ENCODE assay signal across 11 cellular contexts in the genomic region with DNA sequence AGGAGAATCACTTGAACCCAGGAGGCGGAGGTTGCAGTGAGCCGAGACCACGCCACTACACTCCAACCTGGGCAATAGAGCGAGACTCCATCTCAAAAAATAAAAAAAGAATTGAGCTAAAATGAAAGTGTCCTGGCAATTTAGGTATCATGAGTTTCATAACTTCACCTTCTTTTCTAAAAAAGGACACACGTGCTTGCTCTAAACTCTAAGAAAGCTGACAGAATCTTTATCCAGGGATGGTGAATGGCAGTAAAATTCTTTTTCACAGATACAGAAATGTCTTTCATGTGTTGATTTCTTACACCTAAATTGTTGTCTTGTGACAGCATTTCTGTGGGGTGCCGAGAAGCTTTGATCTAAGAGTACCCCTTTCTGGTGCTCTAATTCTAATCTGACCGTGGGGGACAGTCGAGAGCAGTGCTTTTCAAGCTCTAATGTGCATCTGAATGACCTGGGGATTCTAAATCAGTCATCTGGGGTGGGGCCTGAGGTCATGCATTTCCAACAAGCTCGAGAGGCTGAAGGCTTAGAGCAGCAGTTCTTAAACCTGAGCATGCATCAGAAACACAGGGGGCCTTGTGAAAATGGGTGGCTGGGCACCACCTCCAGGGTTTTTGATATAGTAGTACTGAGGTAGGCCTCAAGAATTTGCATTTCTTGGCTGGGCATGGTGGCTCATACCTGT. TPM values are rescaled to one million over a fixed set of nuclear protein-coding genes. Genes with fewer than 3 reads are reported as not detected.
DNase-seq lines count a peak whose midpoint lies in the region; ATAC-seq, FAIRE-seq and TF ChIP-seq lines count a peak whose summit lies in the region.
"Had no signal": no experiment of that assay in that cellular context is flagged by ENCODE, and none has a peak within 500 bp of the region (broad histone marks: within the 10 kb centered on the region; RNA-seq: fewer than 3 reads in every experiment).

No MANE protein-coding gene starts in this region.

- H3K27me3 ChIP-seq in K562 (ENCODE audit: control insufficient read depth in 2 of 2, insufficient read depth in 2 of 2, low read length in 2 of 2) (peaks cover 4 to 17% of the 10 kb centered on the region in 2 experiments; a peak in 4 of 5 replicates), MG63 (no peaks in the 10 kb centered on the region), upper lobe of left lung (no peaks in the 10 kb centered on the region)

- H2AFZ ChIP-seq in K562 (ENCODE audit: low read depth, low read length): no peak overlapping the region

- DNase-seq in K562 (ENCODE audit: extremely low read depth in 1 of 4, low spot score in 3 of 4) (peak in 1 of 4 experiments; percentile 16), NCI-H526 (lab: John Stamatoyannopoulos, UW) (no peak), MG63 (no peak), upper lobe of left lung (no peak), mesenteric fat pad (ENCODE audit: low spot score) (no peak)
- DNase-seq: NCI-H1417 treated with DMSO at 0.1 percent for 48 hours, SK-N-SH had no signal

- H3K4me2 ChIP-seq in K562 (ENCODE audit: insufficient read depth, low read length): no peak overlapping the region
- H3K4me2 ChIP-seq: SK-N-SH had no signal

- WGBS in K562 (ENCODE audit: insufficient coverage, low coverage, missing lambda C conversion rate): 61% methylated on average over 9 of the region's 9 CpGs
- 91 to 94% methylated on average over 9 of the region's 9 CpGs for WGBS in upper lobe of left lung, 2 donors

- H3K4me3 ChIP-seq in K562 (no peak overlapping the region), MG63 (no peak overlapping the region), upper lobe of left lung (no peak overlapping the region)
- H3K4me3 ChIP-seq: thoracic aorta had no signal

- no peak for TF ChIP-seq POLR2A in K562 (conservative IDR thresholded peaks at IDR 0.05)
- no peak for TF ChIP-seq POLR2A in upper lobe of left lung (IDR thresholded peaks at IDR 0.05)

- no peak for TF ChIP-seq RAD21 in K562 (CRISPR knock-in tag; conservative IDR thresholded peaks at IDR 0.05 in 1 of 2, IDR thresholded peaks at IDR 0.05 in 1 of 2)

- no peaks in the 10 kb centered on the region for H4K20me1 ChIP-seq in K562 (replicated peaks; ENCODE audit: control insufficient read depth, insufficient read depth, low read length)

- no peaks in the 10 kb centered on the region for H3K79me2 ChIP-seq in K562 (ENCODE audit: control insufficient read depth, insufficient read depth, low read length)

- TF ChIP-seq CTCF in K562 (IDR thresholded peaks at IDR 0.05 in 2 of 3, conservative IDR thresholded peaks at IDR 0.05 in 1 of 3; ENCODE audit: insufficient read depth in 2 of 3, low read depth in 1 of 3, low read length in 3 of 3): no peak; a peak in 1 of 6 replicates
- no peak for TF ChIP-seq CTCF in upper lobe of left lung (IDR thresholded peaks at IDR 0.05)

- POLR2A ChIA-PET in K562 (lab: Yijun Ruan, JAX): no interaction called here

- peak; percentile 34 for ATAC-seq in GM18499 (IDR thresholded peaks at IDR 0.05; ENCODE audit: insufficient read depth, unreplicated experiment)
- peak; percentile 41 for ATAC-seq in GM21423 (IDR thresholded peaks at IDR 0.05; ENCODE audit: unreplicated experiment)
- ATAC-seq in HG03097 (IDR thresholded peaks at IDR 0.05; ENCODE audit: low FRiP score, unreplicated experiment): peak; percentile 44
- peak; percentile 60 for ATAC-seq in K562
- no peak for ATAC-seq in upper lobe of left lung (ENCODE audit: low FRiP score in 2 of 2)

- no peak for FAIRE-seq in K562 (lab: Jason Lieb, UNC)

- no peak overlapping the region for H3K27ac ChIP-seq in K562 (ENCODE audit: extremely low read depth, low read depth, low read length)
- H3K27ac ChIP-seq in upper lobe of left lung: no peak overlapping the region
- H3K27ac ChIP-seq: thoracic aorta had no signal

- in situ Hi-C loops in K562 (cut with MboI): no loop called here

- intact Hi-C loops in K562 (cut with micrococcal nuclease): no loop called here

- H3K9ac ChIP-seq in K562 (ENCODE audit: insufficient read depth in 1 of 2, low read depth in 2 of 2, low read length in 2 of 2): no peak overlapping the region
- H3K9ac ChIP-seq: SK-N-SH had no signal

- CTCF ChIA-PET in K562 (lab: Yijun Ruan, JAX; ENCODE audit: low intra/inter-chr PET ratio): no interaction called here

- H3K9me3 ChIP-seq in K562 (replicated peaks; ENCODE audit: control insufficient read depth, insufficient read depth, low read depth, low read length) (no peaks in the 10 kb centered on the region), MG63 (no peaks in the 10 kb centered on the region), upper lobe of left lung (no peaks in the 10 kb centered on the region)
- H3K9me3 ChIP-seq: SK-N-SH, thoracic aorta had no signal

- TF ChIP-seq EP300 in K562 (IDR thresholded peaks at IDR 0.05; ENCODE audit: low read length): no peak
- no peak for TF ChIP-seq EP300 in upper lobe of left lung (IDR thresholded peaks at IDR 0.05)

- H3K9me1 ChIP-seq in K562 (ENCODE audit: control insufficient read depth, insufficient read depth, low read length): no peaks in the 10 kb centered on the region

- no peaks in the 10 kb centered on the region for H3K4me1 ChIP-seq in K562 (replicated peaks in 1 of 2; ENCODE audit: control insufficient read depth in 2 of 2, insufficient read depth in 2 of 2, low read length in 2 of 2)
- H3K4me1 ChIP-seq in upper lobe of left lung: no peaks in the 10 kb centered on the region

- H3K36me3 ChIP-seq in K562 (ENCODE audit: control insufficient read depth, insufficient read depth, low read length) (no peaks in the 10 kb centered on the region), MG63 (no peaks in the 10 kb centered on the region), upper lobe of left lung (no peaks in the 10 kb centered on the region)
- H3K36me3 ChIP-seq: thoracic aorta had no signal

- no TSS peak for BruUV-seq in K562 (replicated peaks; lab: Mats Ljungman, UMichigan)

TF ChIP-seq in K562, 482 proteins besides CTCF, POLR2A, EP300 and RAD21 (continues in another document):
- TF ChIP-seq, protein P1, sequence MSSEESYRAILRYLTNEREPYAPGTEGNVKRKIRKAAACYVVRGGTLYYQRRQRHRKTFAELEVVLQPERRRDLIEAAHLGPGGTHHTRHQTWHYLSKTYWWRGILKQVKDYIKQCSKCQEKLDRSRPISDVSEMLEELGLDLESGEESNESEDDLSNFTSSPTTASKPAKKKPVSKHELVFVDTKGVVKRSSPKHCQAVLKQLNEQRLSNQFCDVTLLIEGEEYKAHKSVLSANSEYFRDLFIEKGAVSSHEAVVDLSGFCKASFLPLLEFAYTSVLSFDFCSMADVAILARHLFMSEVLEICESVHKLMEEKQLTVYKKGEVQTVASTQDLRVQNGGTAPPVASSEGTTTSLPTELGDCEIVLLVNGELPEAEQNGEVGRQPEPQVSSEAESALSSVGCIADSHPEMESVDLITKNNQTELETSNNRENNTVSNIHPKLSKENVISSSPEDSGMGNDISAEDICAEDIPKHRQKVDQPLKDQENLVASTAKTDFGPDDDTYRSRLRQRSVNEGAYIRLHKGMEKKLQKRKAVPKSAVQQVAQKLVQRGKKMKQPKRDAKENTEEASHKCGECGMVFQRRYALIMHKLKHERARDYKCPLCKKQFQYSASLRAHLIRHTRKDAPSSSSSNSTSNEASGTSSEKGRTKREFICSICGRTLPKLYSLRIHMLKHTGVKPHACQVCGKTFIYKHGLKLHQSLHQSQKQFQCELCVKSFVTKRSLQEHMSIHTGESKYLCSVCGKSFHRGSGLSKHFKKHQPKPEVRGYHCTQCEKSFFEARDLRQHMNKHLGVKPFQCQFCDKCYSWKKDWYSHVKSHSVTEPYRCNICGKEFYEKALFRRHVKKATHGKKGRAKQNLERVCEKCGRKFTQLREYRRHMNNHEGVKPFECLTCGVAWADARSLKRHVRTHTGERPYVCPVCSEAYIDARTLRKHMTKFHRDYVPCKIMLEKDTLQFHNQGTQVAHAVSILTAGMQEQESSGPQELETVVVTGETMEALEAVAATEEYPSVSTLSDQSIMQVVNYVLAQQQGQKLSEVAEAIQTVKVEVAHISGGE (CRISPR knock-in tag; IDR thresholded peaks at IDR 0.05): no peak
- no peak for TF ChIP-seq MIER1 (IDR thresholded peaks at IDR 0.05; ENCODE audit: low read depth)
- TF ChIP-seq GABPB1 (CRISPR knock-in tag; IDR thresholded peaks at IDR 0.05): no peak
- no peak for TF ChIP-seq SREBF1 (IDR thresholded peaks at IDR 0.05; ENCODE audit: borderline replicate concordance, low read depth, low read length)
- TF ChIP-seq TBL1XR1 (IDR thresholded peaks at IDR 0.05; ENCODE audit: low read length in 2 of 2): no peak
- TF ChIP-seq FOXK1 (CRISPR knock-in tag; IDR thresholded peaks at IDR 0.05; ENCODE audit: borderline replicate concordance): no peak
- TF ChIP-seq NFIX (CRISPR knock-in tag; IDR thresholded peaks at IDR 0.05; ENCODE audit: low read depth): no peak

RNA-seq across cellular contexts. Expression of a gene that starts 42.1 kb away (rescaled TPM):
- 15.4 and 39.4 TPM in 2 replicates for total RNA-seq in K562 (2011; cell fraction: chromatin; rRNA removed; ENCODE audit: low replicate concordance)
- total RNA-seq in K562 (2011; cell fraction: nucleolus; rRNA removed): 5.3 and 7.2 TPM in 2 replicates
- 14.2 and 23.3 TPM in 2 replicates for total RNA-seq in K562 (2011; cell fraction: nucleoplasm; rRNA removed)
- total RNA-seq in K562 (2014; rRNA removed): 4.7 and 5.6 TPM in 2 replicates
- 8.0 and 10.1 TPM in 2 replicates for total RNA-seq in K562 (2014; rRNA removed; fragmentation: Illumina TruSeq; extraction: Trizol)
- total RNA-seq in K562 (2015; rRNA removed; fragmentation: Illumina TruSeq; extraction: Trizol): 7.5 and 8.6 TPM in 2 replicates
- 6.6 and 6.7 TPM in 2 replicates for total RNA-seq in K562 (2021)
- 5.9 and 6.5 TPM in 2 replicates for polyA plus RNA-seq in K562 (2011; rRNA removed)
- 2.5 and 4.7 TPM in 2 replicates for polyA plus RNA-seq in K562 (2011; cell fraction: cytosol; rRNA removed)
- polyA plus RNA-seq in K562 (2011; cell fraction: nucleus; rRNA removed): 5.7 and 6.3 TPM in 2 replicates
- 3.2 and 3.4 TPM in 2 replicates for polyA plus RNA-seq in K562 (2012)
- 5.8 and 6.3 TPM in 2 replicates for polyA plus RNA-seq in K562 (2014; fragmentation: Illumina TruSeq; extraction: Trizol)
- polyA plus RNA-seq in K562 (2014; fragmentation: Nextera tagmentation; extraction: Ambion mirVana): 1 to 10 TPM in 1 of 2 experiments, under 1 TPM in 1; 0.63 to 2.4 TPM
- 3.1 and 4.4 TPM in 2 replicates for polyA plus RNA-seq in K562 (2014; rRNA removed)
- 21.5 and 25.4 TPM in 2 replicates for polyA minus RNA-seq in K562 (2011; rRNA and poly(A)+ RNA removed)
- 7.8 and 8.3 TPM in 2 replicates for polyA minus RNA-seq in K562 (2011; cell fraction: cytosol; rRNA and poly(A)+ RNA removed)
- polyA minus RNA-seq in K562 (2011; cell fraction: nucleus; rRNA and poly(A)+ RNA removed): 5.3 and 13.2 TPM in 2 replicates
- 0.74 and 3.1 TPM in 2 replicates for total RNA-seq in MG63 (2014; rRNA removed; shearing (Covaris generic); ENCODE audit: low replicate concordance)
- 10 to 100 TPM; 17.8 to 49.5 (median 29.6) TPM for total RNA-seq in upper lobe of left lung
- 24.5 TPM for total RNA-seq in mesenteric fat pad

Comparison
In these comparisons a context has a peak if more than half of its experiments do, and no peak if none do; other contexts are left out.
1. ATAC-seq: peak in GM18499 (single experiment), GM21423 (single experiment), HG03097 (single experiment) and K562 (single experiment); none in upper lobe of left lung (0 of 2).